1 cellular context compared by ENCODE assay signal in the genomic region with DNA sequence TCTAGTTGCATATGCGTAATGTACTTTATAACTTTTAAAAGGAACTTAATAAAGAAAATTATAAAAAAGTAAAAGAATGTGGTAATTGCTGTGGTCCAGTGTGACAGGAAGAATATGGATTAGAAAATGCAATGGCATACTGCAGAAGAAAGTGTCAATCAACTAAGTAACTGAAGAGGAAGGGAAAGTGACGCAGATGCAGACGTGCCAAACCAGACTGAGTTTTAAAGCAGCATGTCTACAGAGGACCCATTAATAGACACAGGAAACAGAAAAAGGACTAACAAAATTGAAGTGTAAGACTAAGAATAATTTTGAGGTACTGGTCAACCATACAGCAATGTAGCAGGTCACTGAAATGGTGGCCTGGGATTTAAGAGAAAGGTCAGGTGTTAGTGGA.
TF ChIP-seq lines count a peak whose summit lies in the region.

No MANE protein-coding gene starts in this region.

TF ChIP-seq in GM12878, 131 proteins besides CTCF, POLR2A, EP300 and RAD21 (continued from another document):
- TF ChIP-seq, protein P1, sequence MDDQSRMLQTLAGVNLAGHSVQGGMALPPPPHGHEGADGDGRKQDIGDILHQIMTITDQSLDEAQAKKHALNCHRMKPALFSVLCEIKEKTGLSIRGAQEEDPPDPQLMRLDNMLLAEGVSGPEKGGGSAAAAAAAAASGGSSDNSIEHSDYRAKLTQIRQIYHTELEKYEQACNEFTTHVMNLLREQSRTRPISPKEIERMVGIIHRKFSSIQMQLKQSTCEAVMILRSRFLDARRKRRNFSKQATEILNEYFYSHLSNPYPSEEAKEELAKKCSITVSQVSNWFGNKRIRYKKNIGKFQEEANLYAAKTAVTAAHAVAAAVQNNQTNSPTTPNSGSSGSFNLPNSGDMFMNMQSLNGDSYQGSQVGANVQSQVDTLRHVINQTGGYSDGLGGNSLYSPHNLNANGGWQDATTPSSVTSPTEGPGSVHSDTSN (IDR thresholded peaks at IDR 0.05; ENCODE audit: insufficient replicate concordance, low read depth, low read length): peak; percentile 56
- peak; percentile 48 for TF ChIP-seq MEF2B (IDR thresholded peaks at IDR 0.05; ENCODE audit: partially characterized antibody, poor library complexity, severe bottlenecking)
